Comparison of ENCODE assay signal across 18 cellular contexts in the genomic region with DNA sequence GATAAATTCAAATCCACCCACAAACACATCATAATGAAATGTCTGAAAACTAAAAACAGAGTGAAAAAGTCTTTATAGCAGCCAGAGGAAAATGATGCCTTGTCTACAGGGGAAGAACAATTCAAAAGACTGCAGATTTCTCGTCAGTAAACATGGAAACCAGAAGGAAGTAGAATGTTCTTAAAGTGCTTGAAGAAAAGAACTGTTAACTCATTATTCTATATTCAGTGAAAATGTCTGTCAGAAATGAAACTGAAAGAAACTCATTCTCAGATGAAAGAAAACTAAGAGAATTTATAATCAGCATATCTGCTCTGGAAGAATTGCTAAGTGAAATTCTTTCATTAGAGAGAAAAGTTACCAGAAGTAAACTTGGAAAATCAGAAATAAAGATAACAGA.
"Had no signal": no experiment of that assay in that cellular context is flagged by ENCODE, and none has a peak within 500 bp of the region (broad histone marks: within the 10 kb centered on the region; RNA-seq: fewer than 3 reads in every experiment).

No MANE protein-coding gene starts in this region.

- H3K4me1 ChIP-seq: body of pancreas, heart left ventricle, prostate gland had no signal

- ATAC-seq: activated CD8-positive, alpha-beta T cell treated with anti-CD3 and anti-CD28 coated beads, Interleukin-2, amount 10 ng/mL, durations not matched to agents 7 days and 5 days; body of pancreas; heart left ventricle; left cardiac atrium; natural killer cell treated with Interleukin-12 subunit alpha and Interleukin-12 subunit beta and Interleukin-15 and Interleukin-18, amount 100 ng/mL, for 72 hours; stimulated activated naive CD8-positive, alpha-beta T cell treated with anti-CD3 and anti-CD28 coated beads, Interleukin-15, Interleukin-2, amounts not matched to agents 100 U/mL and 50 U/mL, for 24 hours had no signal

- H3K27ac ChIP-seq: body of pancreas, heart left ventricle, ovary, prostate gland, WERI-Rb-1 had no signal

- H3K36me3 ChIP-seq: heart left ventricle, ovary, prostate gland, WERI-Rb-1 had no signal

- H3K9me3 ChIP-seq: body of pancreas, ovary, prostate gland had no signal

- DNase-seq: activated CD4-positive, alpha-beta T cell treated with anti-CD3 and anti-CD28 coated beads, Interleukin-2, amount 50 U/mL, for 1 hour; activated CD4-positive, CD25-positive, alpha-beta regulatory T cell treated with anti-CD3 and anti-CD28 coated beads, Interleukin-2, amount 50 U/mL, for 72 hours; activated CD8-positive, alpha-beta T cell treated with anti-CD3 and anti-CD28 coated beads, Interleukin-2, amount 10 ng/mL, durations not matched to agents 7 days and 5 days; activated gamma-delta T cell treated with Interleukin-2 at 50 U/mL for 16 hours; anterior cingulate cortex; body of pancreas; caudate nucleus; effector CD4-positive, alpha-beta T cell; heart left ventricle; islet precursor cell; left cardiac atrium; midbrain; ovary; stimulated activated CD4-positive, alpha-beta T cell treated with anti-CD3 and anti-CD28 coated beads, Interleukin-4, amount 100 ng/mL, for 24 hours; stimulated activated naive CD8-positive, alpha-beta T cell treated with anti-CD3 and anti-CD28 coated beads, Interleukin-15, Interleukin-2, amounts not matched to agents 100 U/mL and 50 U/mL, for 24 hours; WERI-Rb-1 had no signal

- H3K4me3 ChIP-seq: body of pancreas, heart left ventricle, ovary, prostate gland had no signal

- H3K27me3 ChIP-seq: body of pancreas, heart left ventricle, ovary had no signal
